1 cellular context compared by ENCODE assay signal in genomic region chr14:75125617-75126016, GRCh38.
A peak's percentile ranks its signal among the peaks of the same experiment; 100 is the strongest.
TF ChIP-seq lines count a peak whose summit lies in the region.

No MANE protein-coding gene starts in this region.

TF ChIP-seq in HepG2, 621 proteins besides CTCF, POLR2A, EP300 and RAD21:
- TF ChIP-seq ZNF121 (CRISPR knock-in tag; IDR thresholded peaks at IDR 0.05) (no peak), ZNF552 (CRISPR knock-in tag; IDR thresholded peaks at IDR 0.05; ENCODE audit: borderline replicate concordance) (no peak), TBX2 (CRISPR knock-in tag; IDR thresholded peaks at IDR 0.05; ENCODE audit: borderline replicate concordance) (no peak), ZMAT3 (CRISPR knock-in tag; conservative IDR thresholded peaks at IDR 0.05) (no peak), FOSL2 (CRISPR knock-in tag; IDR thresholded peaks at IDR 0.05) (peak; percentile 26; the same call in 1 of the 2 replicates), NCOA5 (CRISPR knock-in tag; IDR thresholded peaks at IDR 0.05) (0 out of 2 replicates have a peak, but pooled peaks have one; percentile 54), ZNF180 (CRISPR knock-in tag; IDR thresholded peaks at IDR 0.05; ENCODE audit: borderline replicate concordance, low read depth) (no peak), NCOA2 (CRISPR knock-in tag; IDR thresholded peaks at IDR 0.05) (no peak), NAIF1 (CRISPR knock-in tag; IDR thresholded peaks at IDR 0.05; ENCODE audit: borderline replicate concordance) (0 out of 2 replicates have a peak, but pooled peaks have one; percentile 1), FOXP1 (IDR thresholded peaks at IDR 0.05) (no peak), FOXP1 (CRISPR knock-in tag; IDR thresholded peaks at IDR 0.05) (no peak), ZNF580 (CRISPR knock-in tag; IDR thresholded peaks at IDR 0.05; ENCODE audit: borderline replicate concordance, low read depth) (no peak), ZNF460 (CRISPR knock-in tag; IDR thresholded peaks at IDR 0.05; ENCODE audit: borderline replicate concordance) (no peak), CSRNP2 (CRISPR knock-in tag; conservative IDR thresholded peaks at IDR 0.05; ENCODE audit: low read depth) (no peak), ZNF317 (CRISPR knock-in tag; IDR thresholded peaks at IDR 0.05) (peak; percentile 96), CENPX (CRISPR knock-in tag; IDR thresholded peaks at IDR 0.05) (no peak), KMT2A (CRISPR knock-in tag; IDR thresholded peaks at IDR 0.05) (no peak)
- TF ChIP-seq, protein P1, sequence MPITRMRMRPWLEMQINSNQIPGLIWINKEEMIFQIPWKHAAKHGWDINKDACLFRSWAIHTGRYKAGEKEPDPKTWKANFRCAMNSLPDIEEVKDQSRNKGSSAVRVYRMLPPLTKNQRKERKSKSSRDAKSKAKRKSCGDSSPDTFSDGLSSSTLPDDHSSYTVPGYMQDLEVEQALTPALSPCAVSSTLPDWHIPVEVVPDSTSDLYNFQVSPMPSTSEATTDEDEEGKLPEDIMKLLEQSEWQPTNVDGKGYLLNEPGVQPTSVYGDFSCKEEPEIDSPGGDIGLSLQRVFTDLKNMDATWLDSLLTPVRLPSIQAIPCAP (CRISPR knock-in tag; IDR thresholded peaks at IDR 0.05; ENCODE audit: low read depth), result no peak
TF ChIP-seq in HepG2: peak in this region for 4.
